18 cellular contexts compared by ENCODE assay signal in the genomic region with DNA sequence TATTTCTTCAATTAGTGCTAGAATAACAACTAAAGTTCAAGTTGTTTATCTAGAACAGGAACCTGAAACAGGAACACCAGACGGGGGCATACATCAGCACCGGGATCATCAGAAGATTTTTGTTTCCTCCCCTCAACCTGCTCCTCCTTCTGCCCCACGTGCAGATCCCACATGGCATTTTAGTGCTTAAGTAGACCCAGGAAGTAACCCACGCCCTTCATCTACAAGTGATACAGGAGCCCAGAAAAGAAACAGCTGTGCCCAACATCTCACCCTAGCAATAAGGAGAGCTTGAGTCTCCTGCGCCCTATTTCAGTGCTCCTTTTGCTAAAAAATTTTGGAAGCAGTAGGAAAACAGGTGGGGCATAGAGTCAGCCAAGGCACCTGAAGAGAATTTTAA. TPM values are rescaled to one million over a fixed set of nuclear protein-coding genes. Genes with fewer than 3 reads are reported as not detected.
DNase-seq lines count a peak whose midpoint lies in the region; ATAC-seq and TF ChIP-seq lines count a peak whose summit lies in the region.
"Had no signal": no experiment of that assay in that cellular context is flagged by ENCODE, and none has a peak within 500 bp of the region (broad histone marks: within the 10 kb centered on the region; RNA-seq: fewer than 3 reads in every experiment).

No MANE protein-coding gene starts in this region.

- no peak overlapping the region for H3K4me3 Mint-ChIP-seq in activated naive CD8-positive, alpha-beta T cell treated with anti-CD3 and anti-CD28 coated beads, Interleukin-2, amount 50 U/mL, for 24 hours
- H3K4me3 Mint-ChIP-seq: CD4-positive, alpha-beta T cell; GM23338 had no signal

- TF ChIP-seq POLR2A in lower leg skin (IDR thresholded peaks at IDR 0.05): no peak

- DNase-seq in NAMALWA (ENCODE audit: low spot score): peak; percentile 61
- peak; percentile 34 for DNase-seq in RPMI8226
- peak in 33 of 42 donors; percentile 4 to 79 (median 47) for DNase-seq in head of caudate nucleus
- no peak for DNase-seq in lower leg skin (ENCODE audit: low spot score in 2 of 2)
- DNase-seq in activated naive CD8-positive, alpha-beta T cell treated with anti-CD3 and anti-CD28 coated beads, Interleukin-2, amount 50 U/mL, for 24 hours: no peak
- DNase-seq: ACHN; Calu3; CD4-positive, alpha-beta T cell; DMS153; DMS79 treated with DMSO at 0.1 percent for 48 hours; GF-D8; H7 had no signal

- H3K4me1 Mint-ChIP-seq in activated naive CD8-positive, alpha-beta T cell treated with anti-CD3 and anti-CD28 coated beads, Interleukin-2, amount 50 U/mL, for 24 hours: peaks cover 4% of the 10 kb centered on the region

- no peaks in the 10 kb centered on the region for H3K36me3 Mint-ChIP-seq in activated naive CD8-positive, alpha-beta T cell treated with anti-CD3 and anti-CD28 coated beads, Interleukin-2, amount 50 U/mL, for 24 hours (ENCODE audit: low read depth)

- ATAC-seq in SK-N-SH treated with all-trans-retinoic acid at 6 μM for 48 hours: no peak
- ATAC-seq in activated naive CD8-positive, alpha-beta T cell treated with anti-CD3 and anti-CD28 coated beads, Interleukin-2, amount 50 U/mL, for 24 hours: no peak
- ATAC-seq: GM23338, HepG2 had no signal

- no peak overlapping the region for H3K27ac Mint-ChIP-seq in activated naive CD8-positive, alpha-beta T cell treated with anti-CD3 and anti-CD28 coated beads, Interleukin-2, amount 50 U/mL, for 24 hours
- H3K27ac Mint-ChIP-seq: CD4-positive, alpha-beta T cell; GM23338 had no signal

- peak overlapping the region; percentile 78; the same call in 1 of the 2 replicates for H3K27ac ChIP-seq in C4-2B
- H3K27ac ChIP-seq: BLaER1 treated with 17β-estradiol and CSF1 and Interleukin-3, amounts not matched to agents 10 nM and 100 nM had no signal

- no peak overlapping the region for H3K4me3 ChIP-seq in lower leg skin (ENCODE audit: low read depth, poor library complexity, severe bottlenecking)
- H3K4me3 ChIP-seq: BLaER1 treated with 17β-estradiol and CSF1 and Interleukin-3, amounts not matched to agents 10 nM and 100 nM; GM23338 had no signal

- no peaks in the 10 kb centered on the region for H3K9me3 Mint-ChIP-seq in activated naive CD8-positive, alpha-beta T cell treated with anti-CD3 and anti-CD28 coated beads, Interleukin-2, amount 50 U/mL, for 24 hours
- H3K9me3 Mint-ChIP-seq: CD4-positive, alpha-beta T cell; GM23338 had no signal

- peaks cover 33% of the 10 kb centered on the region for H3K27me3 Mint-ChIP-seq in activated naive CD8-positive, alpha-beta T cell treated with anti-CD3 and anti-CD28 coated beads, Interleukin-2, amount 50 U/mL, for 24 hours

- intact Hi-C loops in head of caudate nucleus (cut with DNase I): no loop called here
- intact Hi-C loops in lower leg skin (cut with DNase I; ENCODE audit: low total_unique reads): no loop called here

- TF ChIP-seq CTCF in C4-2B (conservative IDR thresholded peaks at IDR 0.05): no peak
- no peak for TF ChIP-seq CTCF in lower leg skin (IDR thresholded peaks at IDR 0.05)

- WGBS in lower leg skin, 2 donors: 48 to 55% methylated on average over 5 of the region's 5 CpGs

TF ChIP-seq in SK-N-SH treated with all-trans-retinoic acid at 6 μM for 48 hours, 23 proteins besides CTCF, POLR2A, EP300 and RAD21:
- TF ChIP-seq CSDC2 (CRISPR knock-in tag; IDR thresholded peaks at IDR 0.05) (no peak), ZFP30 (CRISPR knock-in tag; IDR thresholded peaks at IDR 0.05) (no peak), BACH2 (CRISPR knock-in tag; IDR thresholded peaks at IDR 0.05; ENCODE audit: borderline replicate concordance) (no peak), ZNF8 (CRISPR knock-in tag; IDR thresholded peaks at IDR 0.05) (no peak)
- TF ChIP-seq, protein P1, sequence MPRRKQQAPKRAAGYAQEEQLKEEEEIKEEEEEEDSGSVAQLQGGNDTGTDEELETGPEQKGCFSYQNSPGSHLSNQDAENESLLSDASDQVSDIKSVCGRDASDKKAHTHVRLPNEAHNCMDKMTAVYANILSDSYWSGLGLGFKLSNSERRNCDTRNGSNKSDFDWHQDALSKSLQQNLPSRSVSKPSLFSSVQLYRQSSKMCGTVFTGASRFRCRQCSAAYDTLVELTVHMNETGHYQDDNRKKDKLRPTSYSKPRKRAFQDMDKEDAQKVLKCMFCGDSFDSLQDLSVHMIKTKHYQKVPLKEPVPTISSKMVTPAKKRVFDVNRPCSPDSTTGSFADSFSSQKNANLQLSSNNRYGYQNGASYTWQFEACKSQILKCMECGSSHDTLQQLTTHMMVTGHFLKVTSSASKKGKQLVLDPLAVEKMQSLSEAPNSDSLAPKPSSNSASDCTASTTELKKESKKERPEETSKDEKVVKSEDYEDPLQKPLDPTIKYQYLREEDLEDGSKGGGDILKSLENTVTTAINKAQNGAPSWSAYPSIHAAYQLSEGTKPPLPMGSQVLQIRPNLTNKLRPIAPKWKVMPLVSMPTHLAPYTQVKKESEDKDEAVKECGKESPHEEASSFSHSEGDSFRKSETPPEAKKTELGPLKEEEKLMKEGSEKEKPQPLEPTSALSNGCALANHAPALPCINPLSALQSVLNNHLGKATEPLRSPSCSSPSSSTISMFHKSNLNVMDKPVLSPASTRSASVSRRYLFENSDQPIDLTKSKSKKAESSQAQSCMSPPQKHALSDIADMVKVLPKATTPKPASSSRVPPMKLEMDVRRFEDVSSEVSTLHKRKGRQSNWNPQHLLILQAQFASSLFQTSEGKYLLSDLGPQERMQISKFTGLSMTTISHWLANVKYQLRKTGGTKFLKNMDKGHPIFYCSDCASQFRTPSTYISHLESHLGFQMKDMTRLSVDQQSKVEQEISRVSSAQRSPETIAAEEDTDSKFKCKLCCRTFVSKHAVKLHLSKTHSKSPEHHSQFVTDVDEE (CRISPR knock-in tag; IDR thresholded peaks at IDR 0.05): no peak
- TF ChIP-seq, protein P2, sequence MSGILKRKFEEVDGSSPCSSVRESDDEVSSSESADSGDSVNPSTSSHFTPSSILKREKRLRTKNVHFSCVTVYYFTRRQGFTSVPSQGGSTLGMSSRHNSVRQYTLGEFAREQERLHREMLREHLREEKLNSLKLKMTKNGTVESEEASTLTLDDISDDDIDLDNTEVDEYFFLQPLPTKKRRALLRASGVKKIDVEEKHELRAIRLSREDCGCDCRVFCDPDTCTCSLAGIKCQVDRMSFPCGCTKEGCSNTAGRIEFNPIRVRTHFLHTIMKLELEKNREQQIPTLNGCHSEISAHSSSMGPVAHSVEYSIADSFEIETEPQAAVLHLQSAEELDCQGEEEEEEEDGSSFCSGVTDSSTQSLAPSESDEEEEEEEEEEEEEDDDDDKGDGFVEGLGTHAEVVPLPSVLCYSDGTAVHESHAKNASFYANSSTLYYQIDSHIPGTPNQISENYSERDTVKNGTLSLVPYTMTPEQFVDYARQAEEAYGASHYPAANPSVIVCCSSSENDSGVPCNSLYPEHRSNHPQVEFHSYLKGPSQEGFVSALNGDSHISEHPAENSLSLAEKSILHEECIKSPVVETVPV (CRISPR knock-in tag; IDR thresholded peaks at IDR 0.05): no peak
- TF ChIP-seq, protein P3, sequence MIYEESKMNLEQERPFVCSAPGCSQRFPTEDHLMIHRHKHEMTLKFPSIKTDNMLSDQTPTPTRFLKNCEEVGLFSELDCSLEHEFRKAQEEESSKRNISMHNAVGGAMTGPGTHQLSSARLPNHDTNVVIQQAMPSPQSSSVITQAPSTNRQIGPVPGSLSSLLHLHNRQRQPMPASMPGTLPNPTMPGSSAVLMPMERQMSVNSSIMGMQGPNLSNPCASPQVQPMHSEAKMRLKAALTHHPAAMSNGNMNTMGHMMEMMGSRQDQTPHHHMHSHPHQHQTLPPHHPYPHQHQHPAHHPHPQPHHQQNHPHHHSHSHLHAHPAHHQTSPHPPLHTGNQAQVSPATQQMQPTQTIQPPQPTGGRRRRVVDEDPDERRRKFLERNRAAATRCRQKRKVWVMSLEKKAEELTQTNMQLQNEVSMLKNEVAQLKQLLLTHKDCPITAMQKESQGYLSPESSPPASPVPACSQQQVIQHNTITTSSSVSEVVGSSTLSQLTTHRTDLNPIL (CRISPR knock-in tag; IDR thresholded peaks at IDR 0.05; ENCODE audit: low read depth): no peak

RNA-seq across cellular contexts. Expression of a gene that starts 5.2 kb away (rescaled TPM):
- 1 to 10 TPM in 1 of 4 donors, under 1 TPM in 1, not detected in 2; 0.97 to 1.4 TPM for total RNA-seq in lower leg skin
- total RNA-seq: A172; CD4-positive, alpha-beta T cell had no signal

Comparison
In these comparisons a context has a peak if more than half of its experiments do, and no peak if none do; other contexts are left out.
1. DNase-seq: peak in NAMALWA (single experiment), RPMI8226 (single experiment) and head of caudate nucleus (33 of 42); none in lower leg skin (0 of 2) and activated naive CD8-positive, alpha-beta T cell treated with anti-CD3 and anti-CD28 coated beads, Interleukin-2, amount 50 U/mL, for 24 hours (single experiment).